16 cellular contexts compared by ENCODE assay signal in the genomic region with DNA sequence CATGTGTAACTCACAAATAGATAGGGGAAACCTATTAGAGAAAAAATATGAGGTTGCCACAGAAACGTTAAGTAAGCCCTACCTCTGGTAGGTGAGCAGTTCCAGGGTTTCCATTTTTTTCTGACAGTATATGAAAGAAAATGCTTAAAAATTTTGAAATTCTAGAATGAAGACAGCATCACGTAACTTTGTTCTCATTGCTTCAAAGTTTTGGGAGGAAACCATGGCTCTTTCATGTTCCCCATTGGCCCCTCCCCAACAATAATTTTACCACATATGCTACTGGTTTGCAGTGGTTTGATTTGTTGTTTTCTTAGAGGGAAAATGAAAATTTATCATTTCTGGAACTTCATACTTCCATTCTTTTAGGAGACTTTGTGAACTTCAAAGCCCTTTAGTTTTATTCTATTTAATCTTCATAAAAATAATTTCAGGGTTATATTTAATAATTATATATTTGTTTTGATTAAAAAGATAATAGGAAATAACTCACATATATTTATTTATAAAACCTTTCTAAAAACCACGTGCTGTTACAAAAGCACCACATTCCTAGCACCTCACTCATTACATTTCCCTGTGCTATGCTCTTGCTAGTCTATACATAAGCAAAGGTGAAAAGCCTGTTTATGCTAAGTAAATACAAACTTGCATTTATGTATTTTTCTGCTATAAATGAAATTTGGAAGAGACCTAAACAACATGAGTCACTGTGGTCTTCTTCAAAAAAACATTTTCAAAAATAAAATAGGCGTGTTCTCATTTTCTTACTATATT.
DNase-seq lines count a peak whose midpoint lies in the region; ATAC-seq, FAIRE-seq and TF ChIP-seq lines count a peak whose summit lies in the region.
"Had no signal": no experiment of that assay in that cellular context is flagged by ENCODE, and none has a peak within 500 bp of the region (broad histone marks: within the 10 kb centered on the region; RNA-seq: fewer than 3 reads in every experiment).

No MANE protein-coding gene starts in this region.

- H3K9ac ChIP-seq in IMR-90 (ENCODE audit: low read depth, low read length), result no peak overlapping the region
- no peak overlapping the region for H3K9ac ChIP-seq in keratinocyte (ENCODE audit: control insufficient read depth, extremely low read depth, insufficient read depth, low read length)

- no peak overlapping the region for H2AFZ ChIP-seq in IMR-90 (replicated peaks; ENCODE audit: low read length, poor library complexity)
- no peak overlapping the region for H2AFZ ChIP-seq in keratinocyte (ENCODE audit: control insufficient read depth, low read length)

- no peak overlapping the region for H4K91ac ChIP-seq in IMR-90 (ENCODE audit: insufficient read depth, low read depth, low read length)

- H2BK20ac ChIP-seq in IMR-90 (ENCODE audit: low read depth, low read length), result no peak overlapping the region

- POLR2A ChIA-PET in IMR-90 (lab: Charles Lee; ENCODE audit: unreplicated experiment), result no interaction called here

- TF ChIP-seq RAD21 in IMR-90 (IDR thresholded peaks at IDR 0.05; ENCODE audit: low read length), result no peak

- H3K36me3 ChIP-seq in IMR-90 (ENCODE audit: control insufficient read depth, insufficient read depth, low read length), result no peaks in the 10 kb centered on the region
- no peaks in the 10 kb centered on the region for H3K36me3 ChIP-seq in keratinocyte (ENCODE audit: control insufficient read depth in 2 of 2, extremely low read depth in 1 of 2, insufficient read depth in 2 of 2, low read length in 2 of 2)
- H3K36me3 ChIP-seq: BE2C, HAP-1 had no signal

- no peak overlapping the region for H2BK120ac ChIP-seq in IMR-90 (ENCODE audit: low read depth, low read length)

- in situ Hi-C loops in IMR-90 (cut with MboI; ENCODE audit: low sequenced_read_pairs), result no loop called here

- H2BK5ac ChIP-seq in IMR-90 (ENCODE audit: low read depth, low read length, poor library complexity, severe bottlenecking), result no peak overlapping the region

- intact Hi-C loops in IMR-90 (cut with micrococcal nuclease), result no loop called here
- intact Hi-C loops in posterior cingulate gyrus (cut with DNase I), result no loop called here

- H3K56ac ChIP-seq in IMR-90 (ENCODE audit: extremely low read depth, insufficient read depth, low read length), result no peak overlapping the region

- peak; percentile 23 for DNase-seq in IMR-90
- peak; percentile 45 for DNase-seq in choroid plexus epithelial cell (ENCODE audit: low read depth)
- peak; percentile 2 for DNase-seq in keratinocyte (ENCODE audit: low read depth, low spot score)
- DNase-seq in posterior cingulate gyrus, result no peak
- no peak for DNase-seq in NCI-H2107 (lab: John Stamatoyannopoulos, UW)
- DNase-seq in dermis blood vessel endothelial cell, result no peak
- DNase-seq: BE2C, Caco-2, DMS53, HFFc6 had no signal

- no peak overlapping the region for H2AK5ac ChIP-seq in IMR-90 (ENCODE audit: low read depth, low read length)

- no peak for TF ChIP-seq POLR2A in IMR-90 (IDR thresholded peaks at IDR 0.05; ENCODE audit: low read depth, low read length)

- H2BK15ac ChIP-seq in IMR-90 (ENCODE audit: low read depth, low read length), result no peak overlapping the region

- H4K20me1 ChIP-seq in IMR-90 (ENCODE audit: insufficient read depth, low read length), result no peaks in the 10 kb centered on the region
- H4K20me1 ChIP-seq in keratinocyte (ENCODE audit: control insufficient read depth, extremely low read depth, insufficient read depth, low read length), result no peaks in the 10 kb centered on the region

- no peak overlapping the region for H3K23ac ChIP-seq in IMR-90 (ENCODE audit: low read depth, low read length)

- TF ChIP-seq CTCF in IMR-90 (conservative IDR thresholded peaks at IDR 0.05; ENCODE audit: low read depth, low read length), result no peak
- TF ChIP-seq CTCF in choroid plexus epithelial cell (conservative IDR thresholded peaks at IDR 0.05; ENCODE audit: low read depth, low read length), result no peak
- TF ChIP-seq CTCF in keratinocyte (optimal IDR thresholded peaks at IDR 0.05 in 1 of 3, IDR thresholded peaks at IDR 0.05 in 1 of 3, conservative IDR thresholded peaks at IDR 0.05 in 1 of 3; ENCODE audit: extremely low read depth in 1 of 3, insufficient read depth in 2 of 3, low read length in 3 of 3), result no peak

- H3K14ac ChIP-seq in IMR-90 (replicated peaks; ENCODE audit: low read depth, low read length), result no peak overlapping the region

- H3K9me1 ChIP-seq in IMR-90 (ENCODE audit: insufficient read depth, low read length) (no peaks in the 10 kb centered on the region), keratinocyte (ENCODE audit: control insufficient read depth, extremely low read depth, insufficient read depth, low read length) (no peaks in the 10 kb centered on the region)

- dilution Hi-C loops in IMR-90 (cut with HindIII; ENCODE audit: low sequenced_read_pairs, unreplicated experiment), result no loop called here
- dilution Hi-C loops in keratinocyte (cut with MboI; ENCODE audit: extremely low pct_ligation_motif_present, low sequenced_read_pairs), result no loop called here

- no peak for ATAC-seq in IMR-90 (ENCODE audit: low read depth)
- no peak for ATAC-seq in GM18520 (IDR thresholded peaks at IDR 0.05; ENCODE audit: unreplicated experiment)
- ATAC-seq: A549, K562 had no signal

- H3K4me1 ChIP-seq in IMR-90 (ENCODE audit: control insufficient read depth, insufficient read depth, low read length) (no peaks in the 10 kb centered on the region), keratinocyte (ENCODE audit: control insufficient read depth, extremely low read depth, insufficient read depth, low read length) (peaks cover 17% of the 10 kb centered on the region)
- H3K4me1 ChIP-seq: A549, Caco-2, HAP-1 had no signal

- H3K27ac ChIP-seq in IMR-90 (ENCODE audit: insufficient read depth, low read length) (no peak overlapping the region), keratinocyte (ENCODE audit: control insufficient read depth, insufficient read depth, low read length) (no peak overlapping the region)
- H3K27ac ChIP-seq: A549, HL-60 had no signal

- no peak overlapping the region for H4K5ac ChIP-seq in IMR-90 (ENCODE audit: low read depth, low read length)

- H3K4ac ChIP-seq in IMR-90 (ENCODE audit: low read depth, low read length), result no peak overlapping the region

- H3K4me2 ChIP-seq in IMR-90 (ENCODE audit: low read depth, low read length) (no peak overlapping the region), keratinocyte (ENCODE audit: control insufficient read depth, extremely low read depth, insufficient read depth, low read depth, low read length) (no peak overlapping the region)
- H3K4me2 ChIP-seq: A549 had no signal

- H3K9me3 ChIP-seq in IMR-90 (ENCODE audit: control insufficient read depth, insufficient read depth, low read length) (no peaks in the 10 kb centered on the region), keratinocyte (ENCODE audit: control insufficient read depth, low read depth, low read length) (no peaks in the 10 kb centered on the region)
- H3K9me3 ChIP-seq: A549, BE2C, Caco-2, HAP-1 had no signal

- H2AK9ac ChIP-seq in IMR-90 (replicated peaks; ENCODE audit: low read depth, low read length, poor library complexity), result no peak overlapping the region

- no peaks in the 10 kb centered on the region for H3K79me2 ChIP-seq in keratinocyte (ENCODE audit: control insufficient read depth, insufficient read depth, low read length)

- H3K18ac ChIP-seq in IMR-90 (ENCODE audit: low read depth, low read length), result no peak overlapping the region

- CTCF ChIA-PET in IMR-90 (lab: Yijun Ruan, JAX), result no interaction called here

- no peak for FAIRE-seq in keratinocyte (lab: Jason Lieb, UNC)
- FAIRE-seq: A549, H1, K562 had no signal

- no TSS peak for BruUV-seq in IMR-90 (replicated peaks; lab: Mats Ljungman, UMichigan)

- H4K8ac ChIP-seq in IMR-90 (ENCODE audit: low read depth in 2 of 2, low read length in 2 of 2), result no peak overlapping the region

- H3K79me1 ChIP-seq in IMR-90 (ENCODE audit: low read depth in 1 of 2, low read length in 2 of 2), result no peaks in the 10 kb centered on the region

- H3K27me3 ChIP-seq in IMR-90 (ENCODE audit: control insufficient read depth, insufficient read depth, low read length) (no peaks in the 10 kb centered on the region), keratinocyte (ENCODE audit: control insufficient read depth, extremely low read depth, insufficient read depth, low read length) (no peaks in the 10 kb centered on the region)
- H3K27me3 ChIP-seq: BE2C had no signal

- H3K4me3 ChIP-seq in IMR-90 (ENCODE audit: insufficient read depth, low read depth, low read length) (no peak overlapping the region), choroid plexus epithelial cell (ENCODE audit: low read depth, low read length) (no peak overlapping the region), keratinocyte (ENCODE audit: control insufficient read depth in 2 of 3, extremely low read depth in 1 of 3, insufficient read depth in 2 of 3, low read depth in 1 of 3, low read length in 3 of 3) (no peak overlapping the region)
- H3K4me3 ChIP-seq: A549, HAP-1, K562 had no signal

- WGBS in IMR-90 (ENCODE audit: extremely low coverage in 2 of 2, insufficient read length in 1 of 2), 2 experiments, result no CpG with 5 or more reads among the region's 4 CpGs

TF ChIP-seq in IMR-90, 13 proteins besides CTCF, POLR2A, EP300 and RAD21:
- TF ChIP-seq BHLHE40 (IDR thresholded peaks at IDR 0.05; ENCODE audit: low read depth, low read length) (no peak), MAZ (IDR thresholded peaks at IDR 0.05; ENCODE audit: borderline replicate concordance, low read depth, low read length) (no peak)
TF ChIP-seq in IMR-90: peak in this region for 0.

Comparison
In these comparisons a context has a peak if more than half of its experiments do, and no peak if none do; other contexts are left out.
1. DNase-seq: peak in IMR-90 (single experiment), choroid plexus epithelial cell (single experiment) and keratinocyte (single experiment); none in posterior cingulate gyrus (0 of 10), NCI-H2107 (single experiment) and dermis blood vessel endothelial cell (single experiment).